ENCODE assay signal across 15 cellular contexts in the genomic region with DNA sequence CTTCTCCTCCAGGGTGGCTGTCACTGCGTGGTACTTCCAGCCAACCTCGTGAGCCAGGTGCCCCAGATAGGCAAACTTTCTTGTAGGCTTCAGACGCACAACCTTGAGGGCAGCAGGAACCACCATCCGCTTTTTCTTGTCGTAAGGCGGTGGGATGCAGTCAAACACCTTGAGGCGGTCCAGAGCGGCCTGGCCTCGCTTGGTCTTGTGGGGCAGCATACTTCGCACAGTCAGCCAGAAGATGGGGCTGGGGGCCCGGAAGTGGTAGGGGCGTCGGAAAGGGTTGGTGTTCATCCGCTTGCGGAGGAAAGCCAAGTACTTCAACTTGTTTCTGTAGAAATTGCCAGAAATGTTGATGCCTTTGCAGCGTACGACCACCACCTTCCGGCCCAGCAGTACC. TPM values are rescaled to one million over a fixed set of nuclear protein-coding genes. Genes with fewer than 3 reads are reported as not detected.
DNase-seq lines count a peak whose midpoint lies in the region; ATAC-seq and TF ChIP-seq lines count a peak whose summit lies in the region.
"Had no signal": no experiment of that assay in that cellular context is flagged by ENCODE, and none has a peak within 500 bp of the region (broad histone marks: within the 10 kb centered on the region; RNA-seq: fewer than 3 reads in every experiment).

No MANE protein-coding gene starts in this region.

- no peaks in the 10 kb centered on the region for H3K4me1 ChIP-seq in neuronal stem cell (ENCODE audit: control insufficient read depth in 2 of 2, insufficient read depth in 1 of 2, low read depth in 1 of 2, low read length in 2 of 2)

- no peak overlapping the region for H2AK5ac ChIP-seq in neuronal stem cell (ENCODE audit: low read depth, low read length)

- peak overlapping the region; percentile 44; the same call in 1 of the 2 replicates for H3K27ac Mint-ChIP-seq in WTC11
- H3K27ac Mint-ChIP-seq in central memory CD8-positive, alpha-beta T cell (ENCODE audit: low read depth), result peak overlapping the region; percentile 55
- H3K27ac Mint-ChIP-seq: CD4-positive, alpha-beta memory T cell had no signal

- H3K27me3 ChIP-seq in neuronal stem cell (ENCODE audit: control insufficient read depth in 3 of 3, insufficient read depth in 3 of 3, low read depth in 1 of 3, low read length in 3 of 3), result no peaks in the 10 kb centered on the region

- CTCF ChIA-PET in WTC11 (lab: Charles Lee), result interaction anchor here (1.2 kb wide), 1 partner anchor 133 kb away, joined by 5 read pairs; no protein-coding TSS in a partner anchor

- peak overlapping the region; percentile 76 for H4K8ac ChIP-seq in neuronal stem cell (ENCODE audit: low read depth, low read length)

- H3K18ac ChIP-seq in neuronal stem cell (ENCODE audit: low read length), result no peak overlapping the region

- H4K91ac ChIP-seq in neuronal stem cell (ENCODE audit: low read depth, low read length, poor library complexity), result no peak overlapping the region

- DNase-seq in WTC11 (ENCODE audit: low spot score) (no peak), neuronal stem cell (ENCODE audit: low spot score) (no peak), T1000 (lab: John Stamatoyannopoulos, UW) (no peak), OCI-M2 (lab: John Stamatoyannopoulos, UW; ENCODE audit: unreplicated experiment) (no peak), mesenteric fat pad (ENCODE audit: low spot score) (no peak)
- DNase-seq in central memory CD8-positive, alpha-beta T cell (ENCODE audit: low spot score in 2 of 2), result no peak
- DNase-seq: C1 segment of cervical spinal cord; Calu3; CD4-positive, alpha-beta memory T cell; COR-L47; DMS53; DMS79 treated with DMSO at 0.1 percent for 48 hours; GF-D8; GOT3; HCEC 1CT had no signal

- peaks cover 5% of the 10 kb centered on the region for H3K79me1 ChIP-seq in neuronal stem cell (ENCODE audit: low read depth, low read length)

- H3K14ac ChIP-seq in neuronal stem cell (ENCODE audit: low read length), result no peak overlapping the region

- H2AFZ ChIP-seq in neuronal stem cell (ENCODE audit: low read length), result no peak overlapping the region

- no peaks in the 10 kb centered on the region; the same call in 1 of the 2 replicates for H3K9me3 Mint-ChIP-seq in WTC11
- no peaks in the 10 kb centered on the region for H3K9me3 Mint-ChIP-seq in central memory CD8-positive, alpha-beta T cell
- H3K9me3 Mint-ChIP-seq: CD4-positive, alpha-beta memory T cell had no signal

- WGBS in neuronal stem cell (ENCODE audit: extremely low coverage in 2 of 2, insufficient read length in 2 of 2, insufficient replicate concordance in 1 of 2), 2 donors, result no CpG with 5 or more reads among the region's 18 CpGs

- peaks cover 5% of the 10 kb centered on the region for H3K4me1 Mint-ChIP-seq in WTC11
- peaks cover 24% of the 10 kb centered on the region for H3K4me1 Mint-ChIP-seq in central memory CD8-positive, alpha-beta T cell

- TF ChIP-seq CTCF in WTC11 (IDR thresholded peaks at IDR 0.05), result no peak

- no peak overlapping the region for H2BK5ac ChIP-seq in neuronal stem cell (ENCODE audit: low read length)

- no peak overlapping the region for H3K4ac ChIP-seq in neuronal stem cell (ENCODE audit: low read length)

- no peak overlapping the region for H3K9ac ChIP-seq in neuronal stem cell (ENCODE audit: low read depth, low read length, poor library complexity)

- H2BK120ac ChIP-seq in neuronal stem cell (ENCODE audit: low read depth, low read length), result no peak overlapping the region

- H3K36me3 Mint-ChIP-seq in WTC11, result no peaks in the 10 kb centered on the region; the same call in 1 of the 2 replicates
- peaks cover 5% of the 10 kb centered on the region for H3K36me3 Mint-ChIP-seq in central memory CD8-positive, alpha-beta T cell (ENCODE audit: insufficient read depth)

- H3K27me3 Mint-ChIP-seq in WTC11 (ENCODE audit: low read depth), result no peaks in the 10 kb centered on the region
- H3K27me3 Mint-ChIP-seq in central memory CD8-positive, alpha-beta T cell, result no peaks in the 10 kb centered on the region
- H3K27me3 Mint-ChIP-seq: CD4-positive, alpha-beta memory T cell had no signal

- POLR2A ChIA-PET in WTC11 (lab: Charles Lee), result no interaction called here

- H3K9me3 ChIP-seq in neuronal stem cell (replicated peaks in 1 of 2; ENCODE audit: control insufficient read depth in 2 of 2, insufficient read depth in 1 of 2, low read depth in 1 of 2, low read length in 2 of 2), result peaks cover 0 to 3% of the 10 kb centered on the region in 2 donors

- ATAC-seq in WTC11, result no peak
- ATAC-seq in central memory CD8-positive, alpha-beta T cell (replicated peaks; ENCODE audit: extremely low read depth, poor library complexity, severe bottlenecking), result no peak

- no peak overlapping the region for H3K27ac ChIP-seq in neuronal stem cell (replicated peaks; ENCODE audit: low read length)

- H3K4me3 ChIP-seq in neuronal stem cell (ENCODE audit: low read length in 2 of 2), result no peak overlapping the region

- H3K4me2 ChIP-seq in neuronal stem cell (ENCODE audit: insufficient read depth, low read length, poor library complexity, severe bottlenecking), result no peak overlapping the region

- H3K36me3 ChIP-seq in neuronal stem cell (replicated peaks in 1 of 2; ENCODE audit: control insufficient read depth in 2 of 2, insufficient read depth in 2 of 2, low read length in 2 of 2), result peaks cover 0 to 18% of the 10 kb centered on the region in 2 donors

- no peak overlapping the region for H2BK12ac ChIP-seq in neuronal stem cell (ENCODE audit: low read length)

- no peak overlapping the region for H3K4me3 Mint-ChIP-seq in WTC11
- no peak overlapping the region for H3K4me3 Mint-ChIP-seq in central memory CD8-positive, alpha-beta T cell
- H3K4me3 Mint-ChIP-seq: CD4-positive, alpha-beta memory T cell had no signal

- no peak overlapping the region for H2BK15ac ChIP-seq in neuronal stem cell (ENCODE audit: low read length)

- H3K23ac ChIP-seq in neuronal stem cell (ENCODE audit: low read depth, low read length, poor library complexity), result no peak overlapping the region

TF ChIP-seq in WTC11, 78 proteins besides CTCF, POLR2A, EP300 and RAD21:
- TF ChIP-seq ELF4 (CRISPR knock-in tag; IDR thresholded peaks at IDR 0.05; ENCODE audit: low read depth) (no peak), SOX15 (CRISPR knock-in tag; IDR thresholded peaks at IDR 0.05) (no peak), ZNF232 (CRISPR knock-in tag; IDR thresholded peaks at IDR 0.05) (no peak)

RNA-seq across cellular contexts. Expression of a gene that starts 17.4 kb away (rescaled TPM):
- total RNA-seq in WTC11 (2021) (21.6 to 24.7 TPM (median 23.6 TPM) in 3 replicates), mesenteric fat pad (79.5 TPM)
- polyA plus RNA-seq in neuronal stem cell (2013, experiment 1 of 2), result 31.4 TPM
- polyA plus RNA-seq in neuronal stem cell (2013, experiment 2 of 2), result 30.5 TPM

RNA-seq across cellular contexts. Expression of a gene that starts 17.8 kb away (rescaled TPM):
- total RNA-seq in WTC11 (2021) (19.0 to 26.7 TPM (median 23.3 TPM) in 3 replicates), mesenteric fat pad (26.9 TPM)
- polyA plus RNA-seq in neuronal stem cell (2013, experiment 1 of 2), result 59.5 TPM
- polyA plus RNA-seq in neuronal stem cell (2013, experiment 2 of 2), result 59.1 TPM
